In the genomic region with DNA sequence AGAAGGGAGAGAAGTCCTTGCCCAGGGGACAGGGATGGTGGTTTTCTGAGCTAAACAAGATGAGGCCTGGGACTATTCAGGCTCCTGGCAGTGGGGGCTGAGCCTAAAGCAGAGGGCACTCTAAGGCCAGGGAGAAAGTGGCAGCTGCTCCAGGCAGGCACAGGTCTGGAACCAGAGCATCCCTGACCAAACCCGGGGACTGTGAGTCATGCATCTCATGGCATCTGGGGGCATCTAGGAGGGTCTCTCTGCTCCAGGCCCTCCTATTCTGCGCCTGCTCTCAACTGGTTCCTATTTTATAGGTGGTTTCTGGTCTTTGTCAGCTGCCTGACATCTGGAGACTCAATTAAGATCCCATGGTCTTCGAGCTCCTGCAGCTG, we compare ENCODE assay signal across 9 cellular contexts. TPM values are rescaled to one million over a fixed set of nuclear protein-coding genes. Genes with fewer than 3 reads are reported as not detected.
A peak's percentile ranks its signal among the peaks of the same experiment; 100 is the strongest.
DNase-seq lines count a peak whose midpoint lies in the region; ATAC-seq and TF ChIP-seq lines count a peak whose summit lies in the region.
"Had no signal": no experiment of that assay in that cellular context is flagged by ENCODE, and none has a peak within 500 bp of the region (broad histone marks: within the 10 kb centered on the region; RNA-seq: fewer than 3 reads in every experiment).

No MANE protein-coding gene starts in this region.

- H3K27ac ChIP-seq in RWPE2 (ENCODE audit: poor library complexity, severe bottlenecking) (peak overlapping the region; percentile 99), thoracic aorta (peak overlapping the region; percentile 80 to 86)

- TF ChIP-seq CTCF in RWPE2 (IDR thresholded peaks at IDR 0.05; ENCODE audit: poor library complexity, severe bottlenecking) (no peak), fibroblast of villous mesenchyme (IDR thresholded peaks at IDR 0.05; ENCODE audit: insufficient read depth, low read depth, low read length) (no peak), thoracic aorta (IDR thresholded peaks at IDR 0.05) (no peak)

- H3K27ac Mint-ChIP-seq in activated CD4-positive, alpha-beta T cell treated with anti-CD3 and anti-CD28 coated beads, Interleukin-2, amount 10 ng/mL, durations not matched to agents 24 days and 14 days = peak overlapping the region; percentile 99

- H3K4me3 ChIP-seq in RWPE2 (ENCODE audit: severe bottlenecking) (no peak overlapping the region), fibroblast of villous mesenchyme (ENCODE audit: low read depth, low read length) (no peak overlapping the region), thoracic aorta (peak overlapping the region; percentile 29)
- H3K4me3 ChIP-seq: tibial nerve had no signal

- intact Hi-C loops in activated CD4-positive, alpha-beta T cell treated with anti-CD3 and anti-CD28 coated beads, Interleukin-2, amount 10 ng/mL, durations not matched to agents 24 days and 14 days (cut with micrococcal nuclease) = loop anchor here (1.0 to 10.0 kb wide), 3 partner anchors 22 to 270 kb away; partner anchors contain the start of gene NR4A1

- H3K4me3 Mint-ChIP-seq in activated CD4-positive, alpha-beta T cell treated with anti-CD3 and anti-CD28 coated beads, Interleukin-2, amount 10 ng/mL, durations not matched to agents 24 days and 14 days = peak overlapping the region; percentile 91

- H3K9me3 ChIP-seq in RWPE2 (ENCODE audit: severe bottlenecking) = no peaks in the 10 kb centered on the region
- H3K9me3 ChIP-seq in thoracic aorta = no peaks in the 10 kb centered on the region
- H3K9me3 ChIP-seq: tibial nerve had no signal

- peaks cover 67% of the 10 kb centered on the region for H3K4me1 Mint-ChIP-seq in activated CD4-positive, alpha-beta T cell treated with anti-CD3 and anti-CD28 coated beads, Interleukin-2, amount 10 ng/mL, durations not matched to agents 24 days and 14 days

- peaks cover 79% of the 10 kb centered on the region for H3K36me3 ChIP-seq in RWPE2 (ENCODE audit: low read depth)
- no peaks in the 10 kb centered on the region for H3K36me3 ChIP-seq in thoracic aorta
- H3K36me3 ChIP-seq: tibial nerve had no signal

- no peak for DNase-seq in activated CD4-positive, alpha-beta T cell treated with anti-CD3 and anti-CD28 coated beads, Interleukin-2, amount 10 ng/mL, durations not matched to agents 24 days and 14 days
- no peak for DNase-seq in activated CD4-positive, alpha-beta T cell treated with anti-CD3 and anti-CD28 coated beads, Interleukin-2, amount 50 U/mL, for 4 hours
- peak; percentile 62 for DNase-seq in RWPE2 (ENCODE audit: low spot score)
- peak; percentile 59 for DNase-seq in fibroblast of villous mesenchyme (ENCODE audit: low read depth)
- DNase-seq in thoracic aorta (ENCODE audit: low spot score) = no peak
- DNase-seq in AML-193 (lab: John Stamatoyannopoulos, UW) = no peak
- DNase-seq in NCI-H2107 (lab: John Stamatoyannopoulos, UW) = no peak

- H3K36me3 Mint-ChIP-seq in activated CD4-positive, alpha-beta T cell treated with anti-CD3 and anti-CD28 coated beads, Interleukin-2, amount 10 ng/mL, durations not matched to agents 24 days and 14 days (ENCODE audit: low read depth) = peaks cover 6% of the 10 kb centered on the region

- peaks cover 42% of the 10 kb centered on the region for H3K4me1 ChIP-seq in RWPE2 (ENCODE audit: insufficient read depth, poor library complexity, severe bottlenecking)
- H3K4me1 ChIP-seq in thoracic aorta (ENCODE audit: control insufficient read depth in 1 of 2, low read depth in 2 of 2) = peaks cover 47 to 58% of the 10 kb centered on the region in 2 donors

- peaks cover 1% of the 10 kb centered on the region for H3K27me3 Mint-ChIP-seq in activated CD4-positive, alpha-beta T cell treated with anti-CD3 and anti-CD28 coated beads, Interleukin-2, amount 10 ng/mL, durations not matched to agents 24 days and 14 days

- H3K27me3 ChIP-seq in RWPE2 (ENCODE audit: insufficient read depth, poor library complexity, severe bottlenecking) = no peaks in the 10 kb centered on the region
- no peaks in the 10 kb centered on the region for H3K27me3 ChIP-seq in thoracic aorta (replicated peaks; ENCODE audit: insufficient read depth)

- no peaks in the 10 kb centered on the region for H3K9me3 Mint-ChIP-seq in activated CD4-positive, alpha-beta T cell treated with anti-CD3 and anti-CD28 coated beads, Interleukin-2, amount 10 ng/mL, durations not matched to agents 24 days and 14 days

- ATAC-seq in RWPE2 (ENCODE audit: low read depth) (no peak), thoracic aorta (ENCODE audit: insufficient number of reproducible peaks, low FRiP score, low read depth) (no peak), HG03159 (IDR thresholded peaks at IDR 0.05; ENCODE audit: unreplicated experiment) (no peak)

RNA-seq across cellular contexts. Expression of gene KRT7, which starts 11.6 kb away (rescaled TPM):
- total RNA-seq in activated CD4-positive, alpha-beta T cell treated with anti-CD3 and anti-CD28 coated beads, Interleukin-2, amount 10 ng/mL, durations not matched to agents 24 days and 14 days = 12.3 and 15.8 TPM in 2 replicates
- total RNA-seq in fibroblast of villous mesenchyme (20.6 and 36.7 TPM in 2 replicates), thoracic aorta (100 to 1,000 TPM in 1 of 2 donors, 10 to 100 TPM in 1; 24.1 to 105 TPM)

RNA-seq across cellular contexts. Expression of gene KRT86, which starts 29.8 kb away (rescaled TPM):
- 0.44 and 0.64 TPM in 2 replicates for total RNA-seq in activated CD4-positive, alpha-beta T cell treated with anti-CD3 and anti-CD28 coated beads, Interleukin-2, amount 10 ng/mL, durations not matched to agents 24 days and 14 days
- total RNA-seq in fibroblast of villous mesenchyme (under 0.01 TPM in 1 of 2 replicates, not detected in the other), thoracic aorta (1 to 10 TPM in 1 of 2 donors, not detected in 1; 9.3 TPM)
- total RNA-seq: tibial nerve had no signal

RNA-seq across cellular contexts. Expression of gene KRT81, which starts 46.7 kb away (rescaled TPM):
- total RNA-seq in activated CD4-positive, alpha-beta T cell treated with anti-CD3 and anti-CD28 coated beads, Interleukin-2, amount 10 ng/mL, durations not matched to agents 24 days and 14 days = not detected in 2 replicates
- not detected in 2 replicates for total RNA-seq in fibroblast of villous mesenchyme
- total RNA-seq in thoracic aorta = 1 to 10 TPM in 1 of 2 donors, not detected in 1; 5.1 TPM
- total RNA-seq: tibial nerve had no signal

RNA-seq across cellular contexts. Expression of gene KRT80, which starts 52.8 kb away (rescaled TPM):
- total RNA-seq in activated CD4-positive, alpha-beta T cell treated with anti-CD3 and anti-CD28 coated beads, Interleukin-2, amount 10 ng/mL, durations not matched to agents 24 days and 14 days = not detected in 2 replicates
- 0.32 and 1.3 TPM in 2 replicates for total RNA-seq in fibroblast of villous mesenchyme
- under 1 TPM; 0.21 to 0.41 TPM for total RNA-seq in thoracic aorta
- total RNA-seq: tibial nerve had no signal

Comparison
In these comparisons a context has a peak if more than half of its experiments do, and no peak if none do; other contexts are left out.
1. DNase-seq: peak in RWPE2 (single experiment) and fibroblast of villous mesenchyme (single experiment); none in activated CD4-positive, alpha-beta T cell treated with anti-CD3 and anti-CD28 coated beads, Interleukin-2, amount 10 ng/mL, durations not matched to agents 24 days and 14 days (single experiment), activated CD4-positive, alpha-beta T cell treated with anti-CD3 and anti-CD28 coated beads, Interleukin-2, amount 50 U/mL, for 4 hours (0 of 2), thoracic aorta (single experiment), AML-193 (0 of 2) and NCI-H2107 (single experiment).